Comparison of ENCODE assay signal across 28 cellular contexts in genomic region chr11:14052198-14052597, GRCh38.
"Had no signal": no experiment of that assay in that cellular context is flagged by ENCODE, and none has a peak within 500 bp of the region (broad histone marks: within the 10 kb centered on the region; RNA-seq: fewer than 3 reads in every experiment).

No MANE protein-coding gene starts in this region.

- DNase-seq: hypothalamus; immature natural killer cell; kidney; left colon; left lung; lower lobe of right lung; mesendoderm; mucosa of descending colon; natural killer cell; ovary; right lobe of liver; stimulated activated CD4-positive, alpha-beta T cell treated with anti-CD3 and anti-CD28 coated beads, Interleukin-1b, Interleukin-23, amount 100 ng/mL, for 48 hours; stimulated activated CD4-positive, alpha-beta T cell treated with anti-CD3 and anti-CD28 coated beads, Interleukin-2, amount 100 ng/mL, for 48 hours; stimulated activated CD4-positive, alpha-beta T cell treated with anti-CD3 and anti-CD28 coated beads, Interleukin-4, amount 100 ng/mL, for 4 hours; stimulated activated CD8-positive, alpha-beta memory T cell treated with anti-CD3 and anti-CD28 coated beads, Interleukin-4, amount 100 ng/mL, for 48 hours; stimulated activated naive CD4-positive, alpha-beta T cell treated with Interleukin-2 at 50 U/mL for 16 hours; stimulated activated naive CD8-positive, alpha-beta T cell treated with anti-CD3 and anti-CD28 coated beads, Interleukin-15, amount 100 ng/mL, for 72 hours; substantia nigra; testis; thyroid gland; transverse colon; upper lobe of left lung had no signal

- H3K9me3 Mint-ChIP-seq: immature natural killer cell; natural killer cell; stimulated activated naive CD8-positive, alpha-beta T cell treated with anti-CD3 and anti-CD28 coated beads, Interleukin-15, amount 100 ng/mL, for 72 hours had no signal

- H3K4me1 Mint-ChIP-seq: mesothelial cell of epicardium; stimulated activated memory B cell treated with anti-CD40 and anti-IgM and Interleukin-4, amounts not matched to agents 10 μg/mL and 1 μg/mL and 100 μg/mL, for 72 hours had no signal

- H3K27me3 ChIP-seq: left lung, ovary, right atrium auricular region, right lobe of liver, testis, thyroid gland, transverse colon, upper lobe of left lung, vagina had no signal

- H3K36me3 ChIP-seq: left lung, lower lobe of right lung, ovary, right atrium auricular region, right lobe of liver, thyroid gland, transverse colon, upper lobe of left lung, vagina had no signal

- H3K36me3 Mint-ChIP-seq: immature natural killer cell; mesothelial cell of epicardium; natural killer cell; stimulated activated memory B cell treated with anti-CD40 and anti-IgM and Interleukin-4, amounts not matched to agents 10 μg/mL and 1 μg/mL and 100 μg/mL, for 72 hours had no signal

- H3K4me1 ChIP-seq: left lung, lower lobe of right lung, right atrium auricular region, right lobe of liver, testis, thyroid gland, upper lobe of left lung, vagina had no signal

- H3K4me2 ChIP-seq: smooth muscle cell had no signal

- H3K27ac Mint-ChIP-seq: immature natural killer cell; mesothelial cell of epicardium; natural killer cell; progenitor cell of endocrine pancreas; stimulated activated memory B cell treated with anti-CD40 and anti-IgM and Interleukin-4, amounts not matched to agents 10 μg/mL and 1 μg/mL and 100 μg/mL, for 72 hours had no signal

- H3K27ac ChIP-seq: left lung, lower lobe of right lung, ovary, right atrium auricular region, right lobe of liver, testis, thyroid gland, transverse colon, upper lobe of left lung, vagina had no signal

- H3K4me3 ChIP-seq: left lung, lower lobe of right lung, mucosa of descending colon, ovary, right atrium auricular region, right lobe of liver, smooth muscle cell, testis, thyroid gland, transverse colon, upper lobe of left lung, vagina had no signal

- ATAC-seq: left colon; left lung; lower lobe of right lung; mucosa of descending colon; natural killer cell; right lobe of liver; stimulated activated memory B cell treated with anti-CD40 and anti-IgM and Interleukin-4, amounts not matched to agents 10 μg/mL and 1 μg/mL and 100 μg/mL, for 72 hours; stimulated activated naive CD8-positive, alpha-beta T cell treated with anti-CD3 and anti-CD28 coated beads, Interleukin-15, amount 100 ng/mL, for 72 hours had no signal

- H3K4me3 Mint-ChIP-seq: immature natural killer cell; mesothelial cell of epicardium; natural killer cell; stimulated activated memory B cell treated with anti-CD40 and anti-IgM and Interleukin-4, amounts not matched to agents 10 μg/mL and 1 μg/mL and 100 μg/mL, for 72 hours; stimulated activated naive CD8-positive, alpha-beta T cell treated with anti-CD3 and anti-CD28 coated beads, Interleukin-15, amount 100 ng/mL, for 72 hours had no signal

- H3K9me3 ChIP-seq: left lung, lower lobe of right lung, mucosa of descending colon, ovary, right atrium auricular region, right lobe of liver, testis, thyroid gland, transverse colon, upper lobe of left lung, vagina had no signal

- H3K27me3 Mint-ChIP-seq: stimulated activated naive CD8-positive, alpha-beta T cell treated with anti-CD3 and anti-CD28 coated beads, Interleukin-15, amount 100 ng/mL, for 72 hours had no signal
